8 cellular contexts compared by ENCODE assay signal in genomic region chr7:5423272-5423843, GRCh38. TPM values are rescaled to one million over a fixed set of nuclear protein-coding genes. Genes with fewer than 3 reads are reported as not detected.
DNase-seq lines count a peak whose midpoint lies in the region; ATAC-seq lines count a peak whose summit lies in the region.

A gene with protein sequence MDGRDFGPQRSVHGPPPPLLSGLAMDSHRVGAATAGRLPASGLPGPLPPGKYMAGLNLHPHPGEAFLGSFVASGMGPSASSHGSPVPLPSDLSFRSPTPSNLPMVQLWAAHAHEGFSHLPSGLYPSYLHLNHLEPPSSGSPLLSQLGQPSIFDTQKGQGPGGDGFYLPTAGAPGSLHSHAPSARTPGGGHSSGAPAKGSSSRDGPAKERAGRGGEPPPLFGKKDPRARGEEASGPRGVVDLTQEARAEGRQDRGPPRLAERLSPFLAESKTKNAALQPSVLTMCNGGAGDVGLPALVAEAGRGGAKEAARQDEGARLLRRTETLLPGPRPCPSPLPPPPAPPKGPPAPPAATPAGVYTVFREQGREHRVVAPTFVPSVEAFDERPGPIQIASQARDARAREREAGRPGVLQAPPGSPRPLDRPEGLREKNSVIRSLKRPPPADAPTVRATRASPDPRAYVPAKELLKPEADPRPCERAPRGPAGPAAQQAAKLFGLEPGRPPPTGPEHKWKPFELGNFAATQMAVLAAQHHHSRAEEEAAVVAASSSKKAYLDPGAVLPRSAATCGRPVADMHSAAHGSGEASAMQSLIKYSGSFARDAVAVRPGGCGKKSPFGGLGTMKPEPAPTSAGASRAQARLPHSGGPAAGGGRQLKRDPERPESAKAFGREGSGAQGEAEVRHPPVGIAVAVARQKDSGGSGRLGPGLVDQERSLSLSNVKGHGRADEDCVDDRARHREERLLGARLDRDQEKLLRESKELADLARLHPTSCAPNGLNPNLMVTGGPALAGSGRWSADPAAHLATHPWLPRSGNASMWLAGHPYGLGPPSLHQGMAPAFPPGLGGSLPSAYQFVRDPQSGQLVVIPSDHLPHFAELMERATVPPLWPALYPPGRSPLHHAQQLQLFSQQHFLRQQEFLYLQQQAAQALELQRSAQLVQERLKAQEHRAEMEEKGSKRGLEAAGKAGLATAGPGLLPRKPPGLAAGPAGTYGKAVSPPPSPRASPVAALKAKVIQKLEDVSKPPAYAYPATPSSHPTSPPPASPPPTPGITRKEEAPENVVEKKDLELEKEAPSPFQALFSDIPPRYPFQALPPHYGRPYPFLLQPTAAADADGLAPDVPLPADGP (N-terminal part only) (minus strand): TSS chr7:5423834. CDS start chr7:5421246, 2,588 bp downstream.

- WGBS in urinary bladder: under 1% methylated on average over 61 of the region's 61 CpGs

- H3K27me3 Mint-ChIP-seq in T-cell: peaks cover 44 to 68% of the 10 kb centered on the region in 2 donors

- peaks cover 40 to 70% (median 51%) of the 10 kb centered on the region in 3 donors for H3K4me1 Mint-ChIP-seq in T-cell

- H3K36me3 ChIP-seq in endocrine pancreas (ENCODE audit: control insufficient read depth, insufficient read depth, low read length): no peaks in the 10 kb centered on the region
- no peaks in the 10 kb centered on the region for H3K36me3 ChIP-seq in mucosa of stomach (ENCODE audit: control insufficient read depth, insufficient read depth, low read length)
- H3K36me3 ChIP-seq in urinary bladder (ENCODE audit: insufficient read depth): no peaks in the 10 kb centered on the region

- H3K4me3 Mint-ChIP-seq in T-cell: peak within 1 kb of the TSS; percentile 71 to 82 (median 78)

- DNase-seq in NCI-H2107 (lab: John Stamatoyannopoulos, UW): peak; percentile 84
- no peak for DNase-seq in NCI-H2107 treated with DMSO at 0.1 percent for 48 hours (lab: John Stamatoyannopoulos, UW; ENCODE audit: unreplicated experiment)
- DNase-seq in T-cell: peak in 2 of 34 experiments; percentile 16 to 18
- DNase-seq in iPS-NIHi7 (ENCODE audit: extremely low spot score): no peak

- ATAC-seq in T-cell (replicated peaks in 1 of 4) (no peak), GM19351 (IDR thresholded peaks at IDR 0.05; ENCODE audit: unreplicated experiment) (no peak)

- H3K9me3 ChIP-seq in endocrine pancreas (ENCODE audit: control insufficient read depth, low read length) (no peaks in the 10 kb centered on the region), mucosa of stomach (ENCODE audit: control insufficient read depth, low read length) (no peaks in the 10 kb centered on the region)

- H3K4me3 ChIP-seq in endocrine pancreas (ENCODE audit: control insufficient read depth, insufficient read depth, low read length): peak within 1 kb of the TSS; percentile 72
- peak within 1 kb of the TSS; percentile 96 for H3K4me3 ChIP-seq in mucosa of stomach (ENCODE audit: low read length)
- peak within 1 kb of the TSS; percentile 93 for H3K4me3 ChIP-seq in urinary bladder (ENCODE audit: low read depth, low read length)

- H3K4me1 ChIP-seq in endocrine pancreas (ENCODE audit: control insufficient read depth, insufficient read depth, low read length) (no peaks in the 10 kb centered on the region), mucosa of stomach (ENCODE audit: control insufficient read depth, insufficient read depth, low read length) (peaks cover 10% of the 10 kb centered on the region), urinary bladder (ENCODE audit: insufficient read depth) (no peaks in the 10 kb centered on the region)

- no peaks in the 10 kb centered on the region for H3K9me3 Mint-ChIP-seq in T-cell

- no peaks in the 10 kb centered on the region for H3K36me3 Mint-ChIP-seq in T-cell

- POLR2A ChIA-PET in T-cell (lab: Charles Lee): interaction anchor here in 1 of 2 donors (0.6 kb wide), 1 partner anchor 10 kb away, joined by 6 read pairs; no protein-coding TSS in a partner anchor

- H3K27ac ChIP-seq in urinary bladder (ENCODE audit: low read depth): peak within 1 kb of the TSS; percentile 97

- peak within 1 kb of the TSS; percentile 86 for H3K9ac ChIP-seq in endocrine pancreas (ENCODE audit: control insufficient read depth, insufficient read depth, low read length)
- peak within 1 kb of the TSS; percentile 96 for H3K9ac ChIP-seq in mucosa of stomach (ENCODE audit: low read length)

- no peak within 1 kb of the TSS for H3K27ac Mint-ChIP-seq in T-cell

- H3K27me3 ChIP-seq in endocrine pancreas (ENCODE audit: control insufficient read depth, insufficient read depth, low read length): no peaks in the 10 kb centered on the region
- H3K27me3 ChIP-seq in mucosa of stomach (ENCODE audit: control insufficient read depth, insufficient read depth, low read length): no peaks in the 10 kb centered on the region

- CTCF ChIA-PET in T-cell (lab: Charles Lee): interaction anchor here (0.5 to 1.3 kb wide), 7 partner anchors 27 to 450 kb away, joined by 3 to 5 read pairs (median 4); no protein-coding TSS in a partner anchor

RNA-seq across cellular contexts. Expression of the gene that starts here (rescaled TPM):
- total RNA-seq in T-cell: 10 to 100 TPM; 58.8 to 71.0 (median 62.6) TPM
- total RNA-seq in urinary bladder: 63.0 TPM
- polyA plus RNA-seq in urinary bladder: 76.8 TPM
